8 cellular contexts compared by ENCODE assay signal in the genomic region with DNA sequence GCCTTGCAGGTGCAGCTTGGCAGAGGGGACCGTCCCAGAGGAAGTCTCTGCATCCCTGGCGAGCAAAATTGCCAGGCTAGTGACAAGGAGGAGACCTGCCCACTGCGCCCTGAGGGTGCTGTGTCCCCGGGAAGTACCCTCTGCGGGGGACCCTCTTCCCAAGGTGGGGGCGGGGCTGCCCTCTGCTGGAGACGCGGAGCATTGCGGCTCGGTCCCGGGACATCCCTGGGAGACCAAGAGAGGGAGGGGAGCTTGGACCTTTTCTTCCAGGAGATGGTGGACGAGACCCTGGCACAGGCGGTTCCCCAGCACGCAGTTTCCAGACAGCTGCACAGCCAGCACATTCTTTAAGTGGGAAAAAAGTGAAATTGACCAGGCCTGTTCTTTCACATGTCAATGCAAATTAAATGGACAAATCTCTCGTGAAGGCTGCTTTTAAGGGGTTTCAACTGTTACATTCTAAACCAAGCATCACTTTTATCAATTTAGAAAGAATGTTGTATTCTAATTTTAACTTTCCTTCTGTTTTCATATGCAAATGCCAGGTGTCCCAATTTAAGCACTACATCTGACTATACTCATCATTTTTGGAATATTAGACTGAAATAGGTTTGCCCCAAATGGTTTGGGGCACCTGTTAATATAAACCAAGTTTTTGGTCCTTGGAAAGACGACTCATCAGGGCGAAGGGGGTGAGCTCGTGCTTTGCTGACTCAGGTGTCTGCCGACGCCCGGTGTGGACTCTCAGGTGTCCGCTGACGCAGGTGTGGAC.
DNase-seq lines count a peak whose midpoint lies in the region; TF ChIP-seq lines count a peak whose summit lies in the region.

No MANE protein-coding gene starts in this region.

- H3K27ac Mint-ChIP-seq in CD8-positive, alpha-beta memory T cell, result no peak overlapping the region
- H3K27ac Mint-ChIP-seq in HFFc6, result no peak overlapping the region
- H3K27ac Mint-ChIP-seq in neural crest cell (ENCODE audit: unreplicated experiment), result no peak overlapping the region
- no peak overlapping the region for H3K27ac Mint-ChIP-seq in type B pancreatic cell

- CTCF ChIA-PET in CD8-positive, alpha-beta memory T cell (lab: Charles Lee), result interaction anchor here (0.7 to 1.6 kb wide), 7 partner anchors 12 to 92 kb away, joined by 3 to 6 read pairs (median 4); no protein-coding TSS in a partner anchor

- DNase-seq in CD8-positive, alpha-beta memory T cell, result peak; percentile 24 to 61 (median 34)
- DNase-seq in HFFc6 (no peak), dermis blood vessel endothelial cell (peak; percentile 55), neural crest cell (ENCODE audit: low read depth, low spot score) (peak; percentile 86), type B pancreatic cell (ENCODE audit: extremely low spot score, unreplicated experiment) (peak; percentile 85), COLO829 (ENCODE audit: low spot score) (no peak), NCI-H2029 (lab: John Stamatoyannopoulos, UW) (no peak)
- DNase-seq in activated CD4-positive, alpha-beta T cell treated with anti-CD3 and anti-CD28 coated beads for 48 hours, result peak; percentile 65

- no peaks in the 10 kb centered on the region for H3K4me1 ChIP-seq in CD8-positive, alpha-beta memory T cell (ENCODE audit: insufficient read depth, low read length)

- H3K9me3 ChIP-seq in CD8-positive, alpha-beta memory T cell (ENCODE audit: low read length), result no peaks in the 10 kb centered on the region

- no peak overlapping the region for H3K4me3 ChIP-seq in CD8-positive, alpha-beta memory T cell (ENCODE audit: low read length)

- peaks cover 0 to 5% of the 10 kb centered on the region in 2 donors for H3K27me3 Mint-ChIP-seq in CD8-positive, alpha-beta memory T cell
- H3K27me3 Mint-ChIP-seq in HFFc6 (ENCODE audit: insufficient read depth) (peaks cover 25% of the 10 kb centered on the region), neural crest cell (ENCODE audit: low read depth) (peaks cover 2% of the 10 kb centered on the region), type B pancreatic cell (peaks cover 4% of the 10 kb centered on the region)

- peaks cover 0 to 2% (median 2%) of the 10 kb centered on the region in 3 donors for H3K4me1 Mint-ChIP-seq in CD8-positive, alpha-beta memory T cell
- no peaks in the 10 kb centered on the region for H3K4me1 Mint-ChIP-seq in HFFc6 (ENCODE audit: low read depth)
- H3K4me1 Mint-ChIP-seq in neural crest cell, result peaks cover 32% of the 10 kb centered on the region
- no peaks in the 10 kb centered on the region for H3K4me1 Mint-ChIP-seq in type B pancreatic cell (ENCODE audit: unreplicated experiment)

- no peak overlapping the region for H3K27ac ChIP-seq in CD8-positive, alpha-beta memory T cell (ENCODE audit: low read depth, low read length)

- H3K36me3 ChIP-seq in CD8-positive, alpha-beta memory T cell (ENCODE audit: insufficient read depth, low read length), result no peaks in the 10 kb centered on the region

- no peaks in the 10 kb centered on the region for H3K36me3 Mint-ChIP-seq in CD8-positive, alpha-beta memory T cell
- H3K36me3 Mint-ChIP-seq in HFFc6 (ENCODE audit: low read depth), result no peaks in the 10 kb centered on the region
- H3K36me3 Mint-ChIP-seq in neural crest cell (ENCODE audit: low read depth), result peaks cover 9% of the 10 kb centered on the region
- no peaks in the 10 kb centered on the region for H3K36me3 Mint-ChIP-seq in type B pancreatic cell

- no peak overlapping the region for H3K4me3 Mint-ChIP-seq in CD8-positive, alpha-beta memory T cell
- no peak overlapping the region for H3K4me3 Mint-ChIP-seq in HFFc6
- peak overlapping the region; percentile 19 for H3K4me3 Mint-ChIP-seq in neural crest cell
- H3K4me3 Mint-ChIP-seq in type B pancreatic cell, result no peak overlapping the region

- TF ChIP-seq CTCF in HFFc6 (IDR thresholded peaks at IDR 0.05) (peak; percentile 89), neural crest cell (conservative IDR thresholded peaks at IDR 0.05) (peak; percentile 91), type B pancreatic cell (conservative IDR thresholded peaks at IDR 0.05) (peak; percentile 97)

- no peaks in the 10 kb centered on the region for H3K9me3 Mint-ChIP-seq in CD8-positive, alpha-beta memory T cell
- H3K9me3 Mint-ChIP-seq in HFFc6, result no peaks in the 10 kb centered on the region
- no peaks in the 10 kb centered on the region for H3K9me3 Mint-ChIP-seq in neural crest cell
- H3K9me3 Mint-ChIP-seq in type B pancreatic cell, result no peaks in the 10 kb centered on the region

- no peaks in the 10 kb centered on the region for H3K27me3 ChIP-seq in CD8-positive, alpha-beta memory T cell (ENCODE audit: insufficient read depth, low read length, poor library complexity, severe bottlenecking)

- POLR2A ChIA-PET in CD8-positive, alpha-beta memory T cell (lab: Charles Lee), result interaction anchor here (0.8 kb wide), 1 partner anchor 87 kb away, joined by 3 read pairs; no protein-coding TSS in a partner anchor

Comparison
In these comparisons a context has a peak if more than half of its experiments do, and no peak if none do; other contexts are left out.
1. DNase-seq: peak in CD8-positive, alpha-beta memory T cell (5 of 5), activated CD4-positive, alpha-beta T cell treated with anti-CD3 and anti-CD28 coated beads for 48 hours (single experiment), dermis blood vessel endothelial cell (single experiment), neural crest cell (single experiment) and type B pancreatic cell (single experiment); none in HFFc6 (single experiment), COLO829 (single experiment) and NCI-H2029 (single experiment).
2. Peak in every context shown above with its lines, with median percentiles within 50 percentile points of each other: CTCF ChIP-seq.